1 cellular context compared by ENCODE assay signal in the genomic region with DNA sequence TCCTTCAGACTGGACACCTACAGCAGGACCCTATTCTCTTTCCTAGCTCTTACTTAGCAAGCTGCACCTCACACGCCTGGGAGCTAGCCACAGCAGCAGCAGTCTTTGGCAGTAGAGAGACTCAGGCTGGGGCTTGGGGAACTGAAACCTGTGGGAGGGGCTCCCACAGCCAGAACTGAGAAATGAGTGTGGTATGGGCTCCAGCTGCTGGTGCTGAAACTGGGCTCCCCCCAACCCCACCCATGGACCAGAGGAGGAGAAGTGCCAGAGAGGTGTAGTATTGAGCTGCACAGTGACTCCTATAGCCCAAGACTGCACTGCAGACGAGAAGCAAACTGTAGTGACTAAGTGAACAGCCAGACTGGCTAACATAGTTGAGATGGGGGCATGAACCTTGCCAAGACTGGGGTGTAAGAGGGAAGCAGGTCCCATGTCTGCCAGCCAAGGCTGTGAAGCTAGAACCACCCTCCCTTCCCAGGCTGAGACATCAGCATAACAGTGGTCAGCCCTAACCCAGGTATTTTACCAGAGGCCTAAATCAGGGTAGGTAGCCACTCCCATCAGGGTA.
TF ChIP-seq lines count a peak whose summit lies in the region.

No MANE protein-coding gene starts in this region.

TF ChIP-seq in SK-N-SH treated with all-trans-retinoic acid at 6 μM for 48 hours, 23 proteins besides CTCF, POLR2A, EP300 and RAD21 (continued from another document):
- no peak for TF ChIP-seq CSRNP3 (CRISPR knock-in tag; IDR thresholded peaks at IDR 0.05)
- TF ChIP-seq, protein P1, sequence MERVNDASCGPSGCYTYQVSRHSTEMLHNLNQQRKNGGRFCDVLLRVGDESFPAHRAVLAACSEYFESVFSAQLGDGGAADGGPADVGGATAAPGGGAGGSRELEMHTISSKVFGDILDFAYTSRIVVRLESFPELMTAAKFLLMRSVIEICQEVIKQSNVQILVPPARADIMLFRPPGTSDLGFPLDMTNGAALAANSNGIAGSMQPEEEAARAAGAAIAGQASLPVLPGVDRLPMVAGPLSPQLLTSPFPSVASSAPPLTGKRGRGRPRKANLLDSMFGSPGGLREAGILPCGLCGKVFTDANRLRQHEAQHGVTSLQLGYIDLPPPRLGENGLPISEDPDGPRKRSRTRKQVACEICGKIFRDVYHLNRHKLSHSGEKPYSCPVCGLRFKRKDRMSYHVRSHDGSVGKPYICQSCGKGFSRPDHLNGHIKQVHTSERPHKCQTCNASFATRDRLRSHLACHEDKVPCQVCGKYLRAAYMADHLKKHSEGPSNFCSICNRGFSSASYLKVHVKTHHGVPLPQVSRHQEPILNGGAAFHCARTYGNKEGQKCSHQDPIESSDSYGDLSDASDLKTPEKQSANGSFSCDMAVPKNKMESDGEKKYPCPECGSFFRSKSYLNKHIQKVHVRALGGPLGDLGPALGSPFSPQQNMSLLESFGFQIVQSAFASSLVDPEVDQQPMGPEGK (CRISPR knock-in tag; IDR thresholded peaks at IDR 0.05; ENCODE audit: borderline replicate concordance): no peak
- TF ChIP-seq ZFP30 (CRISPR knock-in tag; IDR thresholded peaks at IDR 0.05): no peak
- no peak for TF ChIP-seq ISL1 (CRISPR knock-in tag; IDR thresholded peaks at IDR 0.05)
- TF ChIP-seq RARB (CRISPR knock-in tag; IDR thresholded peaks at IDR 0.05): no peak
- TF ChIP-seq GLIS3 (CRISPR knock-in tag; IDR thresholded peaks at IDR 0.05): no peak
- no peak for TF ChIP-seq TOX (CRISPR knock-in tag; IDR thresholded peaks at IDR 0.05; ENCODE audit: borderline replicate concordance)
TF ChIP-seq in SK-N-SH treated with all-trans-retinoic acid at 6 μM for 48 hours: peak in this region for 0.
